ENCODE assay signal across 11 cellular contexts in genomic region chr17:55341432-55341831, GRCh38.
DNase-seq lines count a peak whose midpoint lies in the region; ATAC-seq and TF ChIP-seq lines count a peak whose summit lies in the region.
"Had no signal": no experiment of that assay in that cellular context is flagged by ENCODE, and none has a peak within 500 bp of the region (broad histone marks: within the 10 kb centered on the region; RNA-seq: fewer than 3 reads in every experiment).

No MANE protein-coding gene starts in this region.

- peak; percentile 30 for DNase-seq in activated CD4-positive, alpha-beta memory T cell treated with anti-CD3 and anti-CD28 coated beads for 36 hours
- no peak for DNase-seq in activated CD4-positive, alpha-beta memory T cell treated with anti-CD3 and anti-CD28 coated beads, Interleukin-2, amount 10 ng/mL, durations not matched to agents 7 days and 5 days
- no peak for DNase-seq in HEK293T (ENCODE audit: extremely low spot score)
- peak; percentile 5 for DNase-seq in RKO (ENCODE audit: low spot score)
- peak; percentile 75 for DNase-seq in osteoblast (ENCODE audit: insufficient read length, low spot score, missing footprints)
- no peak for DNase-seq in esophagus squamous epithelium (lab: John Stamatoyannopoulos, UW)
- DNase-seq in NCI-H1048 (lab: John Stamatoyannopoulos, UW), result no peak
- DNase-seq: KG1, testis had no signal

- no peak overlapping the region for H3K4me2 ChIP-seq in osteoblast (ENCODE audit: insufficient read depth, low read length)

- CTCF ChIA-PET in activated CD4-positive, alpha-beta memory T cell treated with anti-CD3 and anti-CD28 coated beads for 36 hours (lab: Charles Lee), result interaction anchor here (1.1 to 1.5 kb wide), 3 partner anchors 9 to 38 kb away, joined by 4 to 5 read pairs (median 4); no protein-coding TSS in a partner anchor
- CTCF ChIA-PET in activated CD4-positive, alpha-beta memory T cell treated with anti-CD3 and anti-CD28 coated beads, Interleukin-2, amount 10 ng/mL, durations not matched to agents 7 days and 5 days (lab: Charles Lee), result interaction anchor here (0.7 kb wide), 1 partner anchor 15 kb away, joined by 4 read pairs; no protein-coding TSS in a partner anchor
- CTCF ChIA-PET in HEK293T (lab: Yijun Ruan, JAX), result no interaction called here

- H3K4me3 Mint-ChIP-seq in activated CD4-positive, alpha-beta memory T cell treated with anti-CD3 and anti-CD28 coated beads for 36 hours, result no peak overlapping the region
- no peak overlapping the region for H3K4me3 Mint-ChIP-seq in activated CD4-positive, alpha-beta memory T cell treated with anti-CD3 and anti-CD28 coated beads, Interleukin-2, amount 10 ng/mL, durations not matched to agents 7 days and 5 days

- POLR2A ChIA-PET in activated CD4-positive, alpha-beta memory T cell treated with anti-CD3 and anti-CD28 coated beads for 36 hours (lab: Charles Lee), result interaction anchor here (0.8 kb wide), 1 partner anchor 27 kb away, joined by 5 read pairs; no protein-coding TSS in a partner anchor
- POLR2A ChIA-PET in activated CD4-positive, alpha-beta memory T cell treated with anti-CD3 and anti-CD28 coated beads, Interleukin-2, amount 10 ng/mL, durations not matched to agents 7 days and 5 days (lab: Charles Lee), result interaction anchor here (1.0 kb wide), 1 partner anchor 26 kb away, joined by 3 read pairs; no protein-coding TSS in a partner anchor
- POLR2A ChIA-PET in HEK293T (lab: Yijun Ruan, JAX), result no interaction called here

- no peak overlapping the region for H3K4me3 ChIP-seq in osteoblast (ENCODE audit: insufficient read depth, low read length)
- H3K4me3 ChIP-seq in esophagus squamous epithelium, result no peak overlapping the region
- H3K4me3 ChIP-seq: esophagus muscularis mucosa, testis had no signal

- 83% methylated on average over 4 to 5 of the region's 5 CpGs for WGBS in esophagus squamous epithelium, 2 donors

- peaks cover 46% of the 10 kb centered on the region for H3K4me1 Mint-ChIP-seq in activated CD4-positive, alpha-beta memory T cell treated with anti-CD3 and anti-CD28 coated beads for 36 hours (ENCODE audit: low read depth)
- H3K4me1 Mint-ChIP-seq in activated CD4-positive, alpha-beta memory T cell treated with anti-CD3 and anti-CD28 coated beads, Interleukin-2, amount 10 ng/mL, durations not matched to agents 7 days and 5 days, result peaks cover 48% of the 10 kb centered on the region

- H3K4me1 ChIP-seq in osteoblast (ENCODE audit: insufficient read depth, low read length) (peaks cover 3% of the 10 kb centered on the region), esophagus squamous epithelium (peaks cover 0 to 4% (median 0%) of the 10 kb centered on the region in 3 donors)

- no peak for TF ChIP-seq POLR2A in esophagus squamous epithelium (IDR thresholded peaks at IDR 0.05)

- H3K27me3 ChIP-seq in osteoblast (ENCODE audit: insufficient read depth, low read length) (peaks cover 19% of the 10 kb centered on the region), esophagus squamous epithelium (no peaks in the 10 kb centered on the region)
- H3K27me3 ChIP-seq: esophagus muscularis mucosa, testis had no signal

- no peak overlapping the region for H2AFZ ChIP-seq in osteoblast (ENCODE audit: low read length)

- no peaks in the 10 kb centered on the region for H3K79me2 ChIP-seq in osteoblast (ENCODE audit: insufficient read depth, low read length)

- H3K36me3 ChIP-seq in osteoblast (ENCODE audit: insufficient read depth, low read length), result no peaks in the 10 kb centered on the region
- H3K36me3 ChIP-seq in esophagus squamous epithelium, result no peaks in the 10 kb centered on the region
- H3K36me3 ChIP-seq: esophagus muscularis mucosa had no signal

- no peaks in the 10 kb centered on the region for H3K9me3 ChIP-seq in osteoblast (ENCODE audit: low read depth, low read length)
- H3K9me3 ChIP-seq in esophagus squamous epithelium, result no peaks in the 10 kb centered on the region
- H3K9me3 ChIP-seq: testis had no signal

- ATAC-seq in HG03571 (IDR thresholded peaks at IDR 0.05; ENCODE audit: unreplicated experiment), result no peak

- H4K20me1 ChIP-seq in osteoblast (ENCODE audit: insufficient read depth, low read length), result no peaks in the 10 kb centered on the region

- peaks cover 15% of the 10 kb centered on the region for H3K9me3 Mint-ChIP-seq in activated CD4-positive, alpha-beta memory T cell treated with anti-CD3 and anti-CD28 coated beads for 36 hours
- H3K9me3 Mint-ChIP-seq in activated CD4-positive, alpha-beta memory T cell treated with anti-CD3 and anti-CD28 coated beads, Interleukin-2, amount 10 ng/mL, durations not matched to agents 7 days and 5 days, result peaks cover 14% of the 10 kb centered on the region

- peaks cover 25% of the 10 kb centered on the region for H3K27me3 Mint-ChIP-seq in activated CD4-positive, alpha-beta memory T cell treated with anti-CD3 and anti-CD28 coated beads for 36 hours
- peaks cover 33% of the 10 kb centered on the region for H3K27me3 Mint-ChIP-seq in activated CD4-positive, alpha-beta memory T cell treated with anti-CD3 and anti-CD28 coated beads, Interleukin-2, amount 10 ng/mL, durations not matched to agents 7 days and 5 days

- no peak overlapping the region for H3K27ac ChIP-seq in osteoblast (ENCODE audit: low read depth, low read length)
- no peak overlapping the region for H3K27ac ChIP-seq in esophagus squamous epithelium
- H3K27ac ChIP-seq: esophagus muscularis mucosa, testis had no signal

- no peak overlapping the region for H3K27ac Mint-ChIP-seq in activated CD4-positive, alpha-beta memory T cell treated with anti-CD3 and anti-CD28 coated beads for 36 hours
- H3K27ac Mint-ChIP-seq in activated CD4-positive, alpha-beta memory T cell treated with anti-CD3 and anti-CD28 coated beads, Interleukin-2, amount 10 ng/mL, durations not matched to agents 7 days and 5 days, result no peak overlapping the region

- intact Hi-C loops in activated CD4-positive, alpha-beta memory T cell treated with anti-CD3 and anti-CD28 coated beads for 36 hours (cut with micrococcal nuclease), result loop anchor here (1.0 to 10.0 kb wide), 3 partner anchors 81 to 393 kb away; partner anchors contain the start of gene MMD
- intact Hi-C loops in esophagus squamous epithelium (cut with DNase I), result loop anchor here (10.0 kb wide), 1 partner anchor 63 kb away; no protein-coding TSS in a partner anchor

- H3K36me3 Mint-ChIP-seq in activated CD4-positive, alpha-beta memory T cell treated with anti-CD3 and anti-CD28 coated beads for 36 hours, result peaks cover 10% of the 10 kb centered on the region
- H3K36me3 Mint-ChIP-seq in activated CD4-positive, alpha-beta memory T cell treated with anti-CD3 and anti-CD28 coated beads, Interleukin-2, amount 10 ng/mL, durations not matched to agents 7 days and 5 days (ENCODE audit: low read depth), result peaks cover 13% of the 10 kb centered on the region

- no peak for TF ChIP-seq CTCF in osteoblast (IDR thresholded peaks at IDR 0.05; ENCODE audit: extremely low read depth, low read depth, low read length)
- no peak for TF ChIP-seq CTCF in esophagus squamous epithelium (IDR thresholded peaks at IDR 0.05)

TF ChIP-seq in HEK293T, 16 proteins besides CTCF, POLR2A, EP300 and RAD21:
- TF ChIP-seq ELF4 (IDR thresholded peaks at IDR 0.05) (peak; percentile 18; the same call in 1 of the 2 replicates), SUZ12 (IDR thresholded peaks at IDR 0.05) (no peak)

Comparison
In these comparisons a context has a peak if more than half of its experiments do, and no peak if none do; other contexts are left out.
1. DNase-seq: peak in activated CD4-positive, alpha-beta memory T cell treated with anti-CD3 and anti-CD28 coated beads for 36 hours (single experiment), RKO (single experiment) and osteoblast (single experiment); none in activated CD4-positive, alpha-beta memory T cell treated with anti-CD3 and anti-CD28 coated beads, Interleukin-2, amount 10 ng/mL, durations not matched to agents 7 days and 5 days (single experiment), HEK293T (single experiment), esophagus squamous epithelium (single experiment) and NCI-H1048 (single experiment).